In the genomic region with DNA sequence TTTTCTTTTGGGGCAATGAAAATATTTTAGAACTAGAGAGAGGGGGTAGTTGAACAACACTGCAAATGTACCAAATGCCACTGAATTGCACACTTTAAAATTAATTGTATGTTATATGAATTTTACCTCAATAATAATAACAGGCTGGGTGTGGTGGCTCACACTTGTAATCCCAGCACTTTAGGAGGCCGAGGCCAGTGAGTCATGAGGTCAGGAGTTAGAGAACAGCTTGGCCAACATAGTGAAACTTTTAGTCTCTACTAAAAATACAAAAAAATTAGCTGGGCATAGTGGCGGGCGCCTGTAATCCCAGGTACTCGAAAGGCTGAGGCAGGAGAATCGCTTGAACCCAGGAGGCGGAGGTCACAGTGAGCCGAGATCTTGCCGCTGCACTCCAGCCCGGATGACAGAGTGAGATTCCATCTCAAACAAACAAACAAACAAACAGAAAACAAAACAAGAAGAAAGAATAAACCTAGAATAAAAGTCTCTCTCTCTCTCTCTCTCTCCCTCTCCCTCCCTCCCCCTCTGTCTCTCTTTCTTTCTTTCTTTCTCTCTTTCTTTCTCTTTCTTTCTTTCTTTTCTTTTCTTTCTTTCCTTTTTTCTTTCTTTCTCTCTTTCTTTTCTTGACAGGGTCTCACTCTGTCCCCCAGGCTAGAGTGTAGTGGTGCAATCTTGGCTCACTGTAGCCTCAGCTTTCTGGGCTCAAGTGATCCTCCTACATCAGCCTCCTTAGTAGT, we compare ENCODE assay signal across 26 cellular contexts.
DNase-seq lines count a peak whose midpoint lies in the region; ATAC-seq, FAIRE-seq and TF ChIP-seq lines count a peak whose summit lies in the region.
"Had no signal": no experiment of that assay in that cellular context is flagged by ENCODE, and none has a peak within 500 bp of the region (broad histone marks: within the 10 kb centered on the region; RNA-seq: fewer than 3 reads in every experiment).

No MANE protein-coding gene starts in this region.

- H3K27me3 Mint-ChIP-seq in effector memory CD8-positive, alpha-beta T cell: no peaks in the 10 kb centered on the region
- H3K27me3 Mint-ChIP-seq: CD4-positive, alpha-beta T cell; IgD-negative memory B cell; T-cell had no signal

- DNase-seq in A549 (ENCODE audit: low read depth in 1 of 2, low spot score in 1 of 2) (no peak), ELR (ENCODE audit: low read depth) (peak; percentile 38), IMR-90 (no peak), fibroblast of villous mesenchyme (ENCODE audit: low read depth) (peak; percentile 49), Kasumi-1 (lab: John Stamatoyannopoulos, UW) (no peak)
- no peak for DNase-seq in effector memory CD8-positive, alpha-beta T cell
- no peak for DNase-seq in stimulated activated CD4-positive, alpha-beta T cell treated with anti-CD3 and anti-CD28 coated beads, Interleukin-4, amount 100 ng/mL, for 1 hour
- DNase-seq: AML-193; CD4-positive, alpha-beta T cell; GDM1; HFFc6; NCI-H2029; NCI-H446 treated with DMSO at 0.1 percent for 48 hours; NCI-H526; RPMI8226; SHP77; T-cell had no signal

- intact Hi-C loops in IMR-90 (cut with micrococcal nuclease): loop anchor here (5.0 kb wide), 1 partner anchor 69 kb away; no protein-coding TSS in a partner anchor

- H2BK20ac ChIP-seq in IMR-90 (ENCODE audit: low read depth, low read length): no peak overlapping the region

- H3K4me3 ChIP-seq in A549 (no peak overlapping the region), IMR-90 (ENCODE audit: insufficient read depth, low read depth, low read length) (no peak overlapping the region), fibroblast of villous mesenchyme (ENCODE audit: low read depth, low read length) (no peak overlapping the region)
- H3K4me3 ChIP-seq: BLaER1 treated with 17β-estradiol and CSF1 and Interleukin-3, amounts not matched to agents 10 nM and 100 nM; GM12878; PC-9 had no signal

- no peaks in the 10 kb centered on the region for H3K36me3 ChIP-seq in IMR-90 (ENCODE audit: control insufficient read depth, insufficient read depth, low read length)
- H3K36me3 ChIP-seq: BLaER1 treated with 17β-estradiol and CSF1 and Interleukin-3, amounts not matched to agents 10 nM and 100 nM had no signal

- ATAC-seq in A549: no peak
- no peak for ATAC-seq in IMR-90 (ENCODE audit: low read depth)
- ATAC-seq in effector memory CD8-positive, alpha-beta T cell (replicated peaks): no peak
- ATAC-seq in HG03135 (IDR thresholded peaks at IDR 0.05; ENCODE audit: unreplicated experiment): no peak
- ATAC-seq: GM12878, T-cell had no signal

- H3K9me1 ChIP-seq in IMR-90 (ENCODE audit: insufficient read depth, low read length): peaks cover 9% of the 10 kb centered on the region

- H3K4me2 ChIP-seq in A549: peak overlapping the region; percentile 39
- no peak overlapping the region for H3K4me2 ChIP-seq in IMR-90 (ENCODE audit: low read depth, low read length)
- H3K4me2 ChIP-seq: BLaER1 treated with 17β-estradiol and CSF1 and Interleukin-3, amounts not matched to agents 10 nM and 100 nM; KMS-11; PC-9 had no signal

- peaks cover 7 to 16% of the 10 kb centered on the region in 2 donors for H3K9me3 Mint-ChIP-seq in effector memory CD8-positive, alpha-beta T cell
- H3K9me3 Mint-ChIP-seq: HFFc6, IgD-negative memory B cell had no signal

- H3K36me3 Mint-ChIP-seq in effector memory CD8-positive, alpha-beta T cell (ENCODE audit: insufficient read depth): no peaks in the 10 kb centered on the region
- H3K36me3 Mint-ChIP-seq: T-cell had no signal

- H3K4me3 Mint-ChIP-seq in effector memory CD8-positive, alpha-beta T cell: no peak overlapping the region
- H3K4me3 Mint-ChIP-seq: CD4-positive, alpha-beta T cell; HFFc6; IgD-negative memory B cell; T-cell had no signal

- H3K23ac ChIP-seq in IMR-90 (ENCODE audit: low read depth, low read length): no peak overlapping the region

- no peak overlapping the region for H3K4ac ChIP-seq in IMR-90 (ENCODE audit: low read depth, low read length)

- H3K9me3 ChIP-seq in A549: no peaks in the 10 kb centered on the region; the same call in 2 of the 3 replicates
- H3K9me3 ChIP-seq in IMR-90 (ENCODE audit: control insufficient read depth, insufficient read depth, low read length): no peaks in the 10 kb centered on the region

- H3K18ac ChIP-seq in IMR-90 (ENCODE audit: low read depth, low read length): 0 out of 2 replicates have a peak overlapping the region, but pooled peaks have one; percentile 34

- H4K20me1 ChIP-seq in IMR-90 (ENCODE audit: insufficient read depth, low read length): no peaks in the 10 kb centered on the region
- H4K20me1 ChIP-seq: BLaER1 treated with 17β-estradiol and CSF1 and Interleukin-3, amounts not matched to agents 10 nM and 100 nM had no signal

- no peak for TF ChIP-seq RAD21 in A549 (conservative IDR thresholded peaks at IDR 0.05 in 1 of 2, IDR thresholded peaks at IDR 0.05 in 1 of 2)
- TF ChIP-seq RAD21 in IMR-90 (IDR thresholded peaks at IDR 0.05; ENCODE audit: low read length): no peak

- BruUV-seq in IMR-90 (replicated peaks; lab: Mats Ljungman, UMichigan): no TSS peak

- H3K79me1 ChIP-seq in IMR-90 (ENCODE audit: low read depth in 1 of 2, low read length in 2 of 2): no peaks in the 10 kb centered on the region

- in situ Hi-C loops in IMR-90 (cut with MboI; ENCODE audit: low sequenced_read_pairs): no loop called here

- TF ChIP-seq CTCF in A549 (IDR thresholded peaks at IDR 0.05) (no peak), IMR-90 (conservative IDR thresholded peaks at IDR 0.05; ENCODE audit: low read depth, low read length) (no peak), fibroblast of villous mesenchyme (IDR thresholded peaks at IDR 0.05; ENCODE audit: insufficient read depth, low read depth, low read length) (no peak)

- H2BK15ac ChIP-seq in IMR-90 (ENCODE audit: low read depth, low read length): no peak overlapping the region

- H4K91ac ChIP-seq in IMR-90 (ENCODE audit: insufficient read depth, low read depth, low read length): no peak overlapping the region

- no peak overlapping the region for H3K27ac Mint-ChIP-seq in effector memory CD8-positive, alpha-beta T cell
- H3K27ac Mint-ChIP-seq: CD4-positive, alpha-beta T cell; HFFc6; IgD-negative memory B cell; T-cell had no signal

- no peak overlapping the region for H3K56ac ChIP-seq in IMR-90 (ENCODE audit: extremely low read depth, insufficient read depth, low read length)

- H3K14ac ChIP-seq in IMR-90 (replicated peaks; ENCODE audit: low read depth, low read length): no peak overlapping the region

- no peak overlapping the region for H2AFZ ChIP-seq in IMR-90 (replicated peaks; ENCODE audit: low read length, poor library complexity)
- H2AFZ ChIP-seq: PC-9 had no signal

- TF ChIP-seq EP300 in A549 (IDR thresholded peaks at IDR 0.05): no peak

- H4K8ac ChIP-seq in IMR-90 (ENCODE audit: low read depth in 2 of 2, low read length in 2 of 2): no peak overlapping the region

- no peaks in the 10 kb centered on the region for H3K27me3 ChIP-seq in IMR-90 (ENCODE audit: control insufficient read depth, insufficient read depth, low read length)
- H3K27me3 ChIP-seq: BLaER1 treated with 17β-estradiol and CSF1 and Interleukin-3, amounts not matched to agents 10 nM and 100 nM had no signal

- no peaks in the 10 kb centered on the region for H3K4me1 Mint-ChIP-seq in effector memory CD8-positive, alpha-beta T cell (ENCODE audit: low read depth in 2 of 2)
- H3K4me1 Mint-ChIP-seq: T-cell had no signal

- H3K4me1 ChIP-seq in A549 (peaks cover 65% of the 10 kb centered on the region), IMR-90 (ENCODE audit: control insufficient read depth, insufficient read depth, low read length) (peaks cover 12% of the 10 kb centered on the region)

- POLR2A ChIA-PET in A549 (lab: Yijun Ruan, JAX) (no interaction called here), IMR-90 (lab: Charles Lee; ENCODE audit: unreplicated experiment) (no interaction called here)

- FAIRE-seq in A549 (lab: Jason Lieb, UNC): no peak
- FAIRE-seq: D721Med, GM12878, GM19239, H54 had no signal

- TF ChIP-seq POLR2A in A549 (IDR thresholded peaks at IDR 0.05; ENCODE audit: low read length) (no peak), IMR-90 (IDR thresholded peaks at IDR 0.05; ENCODE audit: low read depth, low read length) (no peak)

- H4K5ac ChIP-seq in IMR-90 (ENCODE audit: low read depth, low read length): no peak overlapping the region

- no peak overlapping the region for H2BK5ac ChIP-seq in IMR-90 (ENCODE audit: low read depth, low read length, poor library complexity, severe bottlenecking)

- dilution Hi-C loops in IMR-90 (cut with HindIII; ENCODE audit: low sequenced_read_pairs, unreplicated experiment): no loop called here

- no peak overlapping the region for H2AK5ac ChIP-seq in IMR-90 (ENCODE audit: low read depth, low read length)

- CTCF ChIA-PET in A549 (lab: Yijun Ruan, JAX) (interaction anchor here (1.1 kb wide), 1 partner anchor 72 kb away, joined by 4 read pairs; no protein-coding TSS in a partner anchor), IMR-90 (lab: Yijun Ruan, JAX) (no interaction called here)

- no peak overlapping the region for H2BK120ac ChIP-seq in IMR-90 (ENCODE audit: low read depth, low read length)

- no peak overlapping the region for H2AK9ac ChIP-seq in IMR-90 (replicated peaks; ENCODE audit: low read depth, low read length, poor library complexity)

- H3K27ac ChIP-seq in A549 (peak overlapping the region; percentile 91 to 96), IMR-90 (ENCODE audit: insufficient read depth, low read length) (no peak overlapping the region)
- H3K27ac ChIP-seq: BLaER1 treated with 17β-estradiol and CSF1 and Interleukin-3, amounts not matched to agents 10 nM and 100 nM; KMS-11; PC-9 had no signal

- no peak overlapping the region for H3K9ac ChIP-seq in IMR-90 (ENCODE audit: low read depth, low read length)
- H3K9ac ChIP-seq: BLaER1 treated with 17β-estradiol and CSF1 and Interleukin-3, amounts not matched to agents 10 nM and 100 nM; KMS-11 had no signal

- 65% methylated on average over 9 of the region's 9 CpGs for WGBS in A549 (ENCODE audit: missing lambda C conversion rate)
- 86% methylated on average over 4 of the region's 9 CpGs; no CpG with 5 or more reads in 1 of the 2 experiments for WGBS in IMR-90 (ENCODE audit: extremely low coverage in 2 of 2, insufficient read length in 1 of 2), 2 experiments

TF ChIP-seq in A549, 52 proteins besides CTCF, POLR2A, EP300 and RAD21 (continues in another document):
- no peak for TF ChIP-seq CHD2 (IDR thresholded peaks at IDR 0.05; ENCODE audit: low read length, partially characterized antibody)

TF ChIP-seq in IMR-90, 13 proteins besides CTCF, POLR2A, EP300 and RAD21 (continues in another document):
- TF ChIP-seq MAZ (IDR thresholded peaks at IDR 0.05; ENCODE audit: borderline replicate concordance, low read depth, low read length) (no peak), NFE2L2 (IDR thresholded peaks at IDR 0.05; ENCODE audit: low read depth, low read length) (no peak), MAFK (IDR thresholded peaks at IDR 0.05; ENCODE audit: low read depth, low read length) (no peak)
- TF ChIP-seq, protein P1, sequence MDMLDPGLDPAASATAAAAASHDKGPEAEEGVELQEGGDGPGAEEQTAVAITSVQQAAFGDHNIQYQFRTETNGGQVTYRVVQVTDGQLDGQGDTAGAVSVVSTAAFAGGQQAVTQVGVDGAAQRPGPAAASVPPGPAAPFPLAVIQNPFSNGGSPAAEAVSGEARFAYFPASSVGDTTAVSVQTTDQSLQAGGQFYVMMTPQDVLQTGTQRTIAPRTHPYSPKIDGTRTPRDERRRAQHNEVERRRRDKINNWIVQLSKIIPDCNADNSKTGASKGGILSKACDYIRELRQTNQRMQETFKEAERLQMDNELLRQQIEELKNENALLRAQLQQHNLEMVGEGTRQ (IDR thresholded peaks at IDR 0.05; ENCODE audit: low read depth, low read length): no peak

Comparison
In these comparisons a context has a peak if more than half of its experiments do, and no peak if none do; other contexts are left out.
1. DNase-seq: peak in ELR (single experiment) and fibroblast of villous mesenchyme (single experiment); none in A549 (0 of 2), IMR-90 (single experiment), effector memory CD8-positive, alpha-beta T cell (0 of 3), stimulated activated CD4-positive, alpha-beta T cell treated with anti-CD3 and anti-CD28 coated beads, Interleukin-4, amount 100 ng/mL, for 1 hour (single experiment) and Kasumi-1 (0 of 2).